ENCODE assay signal across 20 cellular contexts in genomic region chr10:101006593-101007098, GRCh38. TPM values are rescaled to one million over a fixed set of nuclear protein-coding genes. Genes with fewer than 3 reads are reported as not detected.
DNase-seq lines count a peak whose midpoint lies in the region; ATAC-seq and TF ChIP-seq lines count a peak whose summit lies in the region.
"Had no signal": no experiment of that assay in that cellular context is flagged by ENCODE, and none has a peak within 500 bp of the region (broad histone marks: within the 10 kb centered on the region; RNA-seq: fewer than 3 reads in every experiment).

No MANE protein-coding gene starts in this region.

- H3K4me1 ChIP-seq in Caco-2 = no peaks in the 10 kb centered on the region
- peaks cover 23 to 36% of the 10 kb centered on the region in 2 donors for H3K4me1 ChIP-seq in gastrocnemius medialis

- no peak for DNase-seq in Caco-2
- DNase-seq in globus pallidus (ENCODE audit: low spot score) = peak; percentile 65
- no peak for DNase-seq in gastrocnemius medialis
- DNase-seq in stimulated activated naive CD4-positive, alpha-beta T cell treated with Interleukin-2 at 50 U/mL for 16 hours (lab: John Stamatoyannopoulos, UW) = no peak
- DNase-seq: activated CD4-positive, alpha-beta T cell treated with anti-CD3 and anti-CD28 coated beads, Interleukin-2, amount 50 U/mL, for 1 hour; activated naive CD8-positive, alpha-beta T cell treated with anti-CD3 and anti-CD28 coated beads, Interleukin-2, amount 10 ng/mL, durations not matched to agents 7 days and 5 days; activated T-cell treated with anti-CD3 and anti-CD28 coated beads, Interleukin-2, amount 50 U/mL, for 24 hours; CD4-positive, CD25-positive, alpha-beta regulatory T cell; cerebellar nuclear complex; glutamatergic neuron; naive thymus-derived CD4-positive, alpha-beta T cell; NCI-H1048; NCI-H345; stimulated activated CD4-positive, alpha-beta T cell treated with anti-CD3 and anti-CD28 coated beads, Interleukin-4, amount 100 ng/mL, for 1 hour had no signal

- intact Hi-C loops in Caco-2 (cut with micrococcal nuclease; ENCODE audit: unreplicated experiment) = no loop called here
- intact Hi-C loops in gastrocnemius medialis (cut with DNase I; ENCODE audit: low total_unique reads) = no loop called here

- no peaks in the 10 kb centered on the region for H3K9me3 Mint-ChIP-seq in Caco-2 (ENCODE audit: unreplicated experiment)
- H3K9me3 Mint-ChIP-seq: activated naive CD8-positive, alpha-beta T cell treated with anti-CD3 and anti-CD28 coated beads, Interleukin-2, amount 10 ng/mL, durations not matched to agents 7 days and 5 days; activated T-cell treated with anti-CD3 and anti-CD28 coated beads, Interleukin-2, amount 50 U/mL, for 24 hours; CD4-positive, CD25-positive, alpha-beta regulatory T cell; naive thymus-derived CD4-positive, alpha-beta T cell had no signal

- H3K4me1 Mint-ChIP-seq in Caco-2 (ENCODE audit: low read depth, unreplicated experiment) = no peaks in the 10 kb centered on the region
- H3K4me1 Mint-ChIP-seq: activated naive CD8-positive, alpha-beta T cell treated with anti-CD3 and anti-CD28 coated beads, Interleukin-2, amount 10 ng/mL, durations not matched to agents 7 days and 5 days; CD4-positive, CD25-positive, alpha-beta regulatory T cell; naive thymus-derived CD4-positive, alpha-beta T cell had no signal

- no peak overlapping the region for H3K27ac Mint-ChIP-seq in Caco-2 (ENCODE audit: unreplicated experiment)
- H3K27ac Mint-ChIP-seq: activated naive CD8-positive, alpha-beta T cell treated with anti-CD3 and anti-CD28 coated beads, Interleukin-2, amount 10 ng/mL, durations not matched to agents 7 days and 5 days; activated T-cell treated with anti-CD3 and anti-CD28 coated beads, Interleukin-2, amount 50 U/mL, for 24 hours had no signal

- BruUV-seq in Caco-2 (replicated peaks; lab: Mats Ljungman, UMichigan) = TSS peak; percentile 15

- no peaks in the 10 kb centered on the region for H3K9me3 ChIP-seq in Caco-2
- H3K9me3 ChIP-seq in gastrocnemius medialis = no peaks in the 10 kb centered on the region
- H3K9me3 ChIP-seq: vagina had no signal

- H3K4me3 ChIP-seq in Caco-2 (ENCODE audit: low read depth, low read length) (no peak overlapping the region), gastrocnemius medialis (no peak overlapping the region)
- H3K4me3 ChIP-seq: GM12878, SK-N-MC, vagina had no signal

- H3K36me3 ChIP-seq in Caco-2 (ENCODE audit: control insufficient read depth, insufficient read depth, low read length) = peaks cover 2% of the 10 kb centered on the region
- H3K36me3 ChIP-seq in gastrocnemius medialis = peaks cover 0 to 32% of the 10 kb centered on the region in 2 donors

- TF ChIP-seq CTCF in Caco-2 (IDR thresholded peaks at IDR 0.05; ENCODE audit: insufficient read depth in 1 of 2, low read depth in 1 of 2, low read length in 1 of 2, severe bottlenecking in 1 of 2, unreplicated experiment in 1 of 2) (no peak), gastrocnemius medialis (IDR thresholded peaks at IDR 0.05 in 4 of 5, conservative IDR thresholded peaks at IDR 0.05 in 1 of 5) (no peak)

- CTCF ChIA-PET in Caco-2 (lab: Charles Lee) = interaction anchor here (0.8 kb wide), 1 partner anchor 9 kb away, joined by 3 read pairs; no protein-coding TSS in a partner anchor

- peaks cover 11% of the 10 kb centered on the region for H3K36me3 Mint-ChIP-seq in Caco-2 (ENCODE audit: insufficient read depth, unreplicated experiment)
- H3K36me3 Mint-ChIP-seq: activated naive CD8-positive, alpha-beta T cell treated with anti-CD3 and anti-CD28 coated beads, Interleukin-2, amount 10 ng/mL, durations not matched to agents 7 days and 5 days had no signal

- H3K27me3 Mint-ChIP-seq in Caco-2 (ENCODE audit: insufficient read depth, unreplicated experiment) = no peaks in the 10 kb centered on the region
- H3K27me3 Mint-ChIP-seq: activated naive CD8-positive, alpha-beta T cell treated with anti-CD3 and anti-CD28 coated beads, Interleukin-2, amount 10 ng/mL, durations not matched to agents 7 days and 5 days; activated T-cell treated with anti-CD3 and anti-CD28 coated beads, Interleukin-2, amount 50 U/mL, for 24 hours; CD4-positive, CD25-positive, alpha-beta regulatory T cell; naive thymus-derived CD4-positive, alpha-beta T cell had no signal

- in situ Hi-C loops in gastrocnemius medialis (cut with MboI; ENCODE audit: low sequenced_read_pairs in 4 of 4) = no loop called here

- H3K4me3 Mint-ChIP-seq in Caco-2 (ENCODE audit: unreplicated experiment) = no peak overlapping the region
- H3K4me3 Mint-ChIP-seq: activated naive CD8-positive, alpha-beta T cell treated with anti-CD3 and anti-CD28 coated beads, Interleukin-2, amount 10 ng/mL, durations not matched to agents 7 days and 5 days; activated T-cell treated with anti-CD3 and anti-CD28 coated beads, Interleukin-2, amount 50 U/mL, for 24 hours; CD4-positive, CD25-positive, alpha-beta regulatory T cell; naive thymus-derived CD4-positive, alpha-beta T cell had no signal

- POLR2A ChIA-PET in Caco-2 (lab: Charles Lee) = interaction anchor here (0.6 kb wide), 1 partner anchor 24 kb away, joined by 5 read pairs; no protein-coding TSS in a partner anchor

- ATAC-seq in gastrocnemius medialis = no peak
- ATAC-seq in activated CD4-positive, CD25-positive, alpha-beta regulatory T cell treated with anti-CD3 and anti-CD28 coated beads, Interleukin-2, amount 50 U/mL, for 24 hours = no peak
- ATAC-seq in HG03432 (IDR thresholded peaks at IDR 0.05; ENCODE audit: unreplicated experiment) = no peak
- ATAC-seq: GM12878; naive thymus-derived CD4-positive, alpha-beta T cell had no signal

- H3K27me3 ChIP-seq in Caco-2 (replicated peaks; ENCODE audit: control insufficient read depth, insufficient read depth, low read length) (no peaks in the 10 kb centered on the region), gastrocnemius medialis (no peaks in the 10 kb centered on the region)
- H3K27me3 ChIP-seq: vagina had no signal

- peak overlapping the region in 3 of 4 donors; percentile 43 to 100 (median 50) for H3K27ac ChIP-seq in gastrocnemius medialis
- H3K27ac ChIP-seq: SK-N-MC, vagina had no signal

- no peak for TF ChIP-seq POLR2A in gastrocnemius medialis (IDR thresholded peaks at IDR 0.05)

TF ChIP-seq in PFSK-1, 5 proteins besides CTCF, POLR2A, EP300 and RAD21:
- no peak for TF ChIP-seq SIN3A (IDR thresholded peaks at IDR 0.05; ENCODE audit: borderline replicate concordance, insufficient read depth, low read length)
- 0 out of 2 replicates have a peak, but pooled peaks have one; percentile 21 for TF ChIP-seq POLR2AphosphoS5 (IDR thresholded peaks at IDR 0.05; ENCODE audit: low read depth, low read length)
- no peak for TF ChIP-seq FOXP2 (optimal IDR thresholded peaks at IDR 0.05; ENCODE audit: borderline replicate concordance, extremely low read depth, extremely low read length, insufficient read depth)
- no peak for TF ChIP-seq REST (IDR thresholded peaks at IDR 0.05; ENCODE audit: insufficient read depth in 1 of 2, low read depth in 2 of 2, low read length in 2 of 2)
- TF ChIP-seq TAF1 (IDR thresholded peaks at IDR 0.05; ENCODE audit: borderline replicate concordance, insufficient read depth, low read length) = no peak

RNA-seq across cellular contexts. Expression of gene LZTS2, which starts 7.0 kb away (rescaled TPM):
- total RNA-seq in Caco-2 (2022) = 53.3 and 54.8 TPM in 2 replicates
- polyA plus RNA-seq in PFSK-1 (2012; ENCODE audit: insufficient read length, low read depth) = 125 TPM
- total RNA-seq in gastrocnemius medialis = 10 to 100 TPM; 22.5 to 44.7 (median 26.7) TPM

RNA-seq across cellular contexts. Expression of gene TWNK, which starts 19.3 kb away (rescaled TPM):
- 26.2 and 29.8 TPM in 2 replicates for total RNA-seq in Caco-2 (2022)
- polyA plus RNA-seq in PFSK-1 (2012; ENCODE audit: insufficient read length, low read depth) = 23.6 TPM
- total RNA-seq in gastrocnemius medialis = 10 to 100 TPM in 2 of 4 donors, 1 to 10 TPM in 2; 8.2 to 19.8 (median 10.0) TPM

RNA-seq across cellular contexts. Expression of gene MRPL43, which starts 19.3 kb away (rescaled TPM):
- total RNA-seq in Caco-2 (2022) (82.1 and 84.1 TPM in 2 replicates), gastrocnemius medialis (100 to 1,000 TPM in 1 of 4 donors, 10 to 100 TPM in 3; 83.3 to 129 (median 92.5) TPM)
- polyA plus RNA-seq in PFSK-1 (2012; ENCODE audit: insufficient read length, low read depth) = 146 TPM

RNA-seq across cellular contexts. Expression of gene PDZD7, which starts 24.3 kb away (rescaled TPM):
- 1.4 and 1.5 TPM in 2 replicates for total RNA-seq in Caco-2 (2022)
- polyA plus RNA-seq in PFSK-1 (2012; ENCODE audit: insufficient read length, low read depth) = 0.58 TPM
- under 1 TPM in 1 of 4 donors, not detected in 3; 0.11 TPM for total RNA-seq in gastrocnemius medialis
- total RNA-seq: GM12878 had no signal

RNA-seq across cellular contexts. Expression of gene SFXN3, which starts 24.4 kb away (rescaled TPM):
- total RNA-seq in Caco-2 (2022) = 23.4 and 30.3 TPM in 2 replicates
- 19.3 TPM for polyA plus RNA-seq in PFSK-1 (2012; ENCODE audit: insufficient read length, low read depth)
- 1 to 10 TPM; 4.2 to 9.5 (median 7.0) TPM for total RNA-seq in gastrocnemius medialis
